ENCODE assay signal across 9 cellular contexts in the genomic region with DNA sequence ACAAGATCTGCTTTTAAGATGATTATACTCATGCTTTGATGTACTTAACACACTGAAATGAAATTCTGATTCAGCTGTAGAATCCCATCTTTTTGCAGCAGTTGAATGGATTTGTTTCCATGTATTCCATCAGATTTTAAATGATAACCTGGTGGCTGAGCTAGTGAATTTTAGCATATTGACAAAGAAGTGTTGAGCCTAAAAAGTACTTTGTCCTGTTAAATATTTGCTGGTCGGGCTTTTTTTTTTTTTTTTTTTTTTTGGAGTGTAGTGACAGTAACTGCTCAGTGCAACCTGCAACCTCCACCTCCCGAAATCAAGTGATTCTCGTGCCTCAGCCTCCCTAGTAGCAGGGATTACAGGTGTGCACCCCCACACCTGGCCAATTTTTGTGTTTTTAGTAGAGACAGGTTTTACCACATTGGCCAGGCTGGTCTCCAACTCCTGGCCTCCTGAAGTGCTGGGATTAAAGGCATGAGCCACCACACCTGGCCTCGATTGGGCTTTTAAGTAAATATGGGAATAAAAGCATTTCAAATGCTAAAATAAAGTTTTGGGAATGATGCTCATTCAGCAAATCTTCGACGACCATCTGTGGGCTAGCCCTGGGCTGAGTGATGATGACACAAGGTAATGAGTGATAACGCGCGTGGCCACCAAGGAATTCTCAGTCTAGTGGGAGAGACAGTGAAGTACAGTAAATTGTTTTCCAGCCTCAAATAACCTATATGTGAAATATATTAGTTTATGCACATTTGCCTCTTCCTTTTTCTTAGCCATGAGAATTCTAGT. TPM values are rescaled to one million over a fixed set of nuclear protein-coding genes. Genes with fewer than 3 reads are reported as not detected.
DNase-seq lines count a peak whose midpoint lies in the region; ATAC-seq, FAIRE-seq and TF ChIP-seq lines count a peak whose summit lies in the region.
"Had no signal": no experiment of that assay in that cellular context is flagged by ENCODE, and none has a peak within 500 bp of the region (broad histone marks: within the 10 kb centered on the region; RNA-seq: fewer than 3 reads in every experiment).

No MANE protein-coding gene starts in this region.

- H3K27ac ChIP-seq in left ventricle myocardium inferior (replicated peaks): no peak overlapping the region
- H3K27ac ChIP-seq in keratinocyte (ENCODE audit: control insufficient read depth, insufficient read depth, low read length): no peak overlapping the region

- H3K4me2 ChIP-seq in keratinocyte (ENCODE audit: control insufficient read depth, extremely low read depth, insufficient read depth, low read depth, low read length): peak overlapping the region; percentile 97

- H3K9me3 Mint-ChIP-seq in activated T-helper 17 cell treated with anti-CD3 and anti-CD28 coated beads, Interleukin-2, amount 50 U/mL, for 72 hours: no peaks in the 10 kb centered on the region

- H3K4me3 ChIP-seq in left ventricle myocardium inferior: peak overlapping the region; percentile 89
- no peak overlapping the region for H3K4me3 ChIP-seq in keratinocyte (ENCODE audit: control insufficient read depth in 2 of 3, extremely low read depth in 1 of 3, insufficient read depth in 2 of 3, low read depth in 1 of 3, low read length in 3 of 3)

- intact Hi-C loops in left ventricle myocardium inferior (cut with micrococcal nuclease): no loop called here
- intact Hi-C loops in Right ventricle myocardium inferior (cut with DNase I): no loop called here

- H3K36me3 ChIP-seq in left ventricle myocardium inferior (peaks cover 15% of the 10 kb centered on the region), keratinocyte (ENCODE audit: control insufficient read depth in 2 of 2, extremely low read depth in 1 of 2, insufficient read depth in 2 of 2, low read length in 2 of 2) (peaks cover 0 to 3% of the 10 kb centered on the region in 2 experiments)

- no peak for FAIRE-seq in keratinocyte (lab: Jason Lieb, UNC)

- H3K9me1 ChIP-seq in keratinocyte (ENCODE audit: control insufficient read depth, extremely low read depth, insufficient read depth, low read length): no peaks in the 10 kb centered on the region

- peaks cover 61% of the 10 kb centered on the region for H3K79me2 ChIP-seq in keratinocyte (ENCODE audit: control insufficient read depth, insufficient read depth, low read length)

- peak overlapping the region; percentile 90 for H3K4me3 Mint-ChIP-seq in activated T-helper 17 cell treated with anti-CD3 and anti-CD28 coated beads, Interleukin-2, amount 50 U/mL, for 72 hours

- no peak for ATAC-seq in Right ventricle myocardium inferior
- no peak for ATAC-seq in activated T-helper 17 cell treated with anti-CD3 and anti-CD28 coated beads, Interleukin-2, amount 50 U/mL, for 72 hours (replicated peaks)

- no peak overlapping the region for H2AFZ ChIP-seq in keratinocyte (ENCODE audit: control insufficient read depth, low read length)

- H3K9me3 ChIP-seq in left ventricle myocardium inferior (replicated peaks) (no peaks in the 10 kb centered on the region), keratinocyte (ENCODE audit: control insufficient read depth, low read depth, low read length) (no peaks in the 10 kb centered on the region)

- H3K9ac ChIP-seq in keratinocyte (ENCODE audit: control insufficient read depth, extremely low read depth, insufficient read depth, low read length): no peak overlapping the region

- TF ChIP-seq CTCF in left ventricle myocardium inferior (IDR thresholded peaks at IDR 0.05; ENCODE audit: borderline replicate concordance) (no peak), keratinocyte (optimal IDR thresholded peaks at IDR 0.05 in 1 of 3, IDR thresholded peaks at IDR 0.05 in 1 of 3, conservative IDR thresholded peaks at IDR 0.05 in 1 of 3; ENCODE audit: extremely low read depth in 1 of 3, insufficient read depth in 2 of 3, low read length in 3 of 3) (no peak)

- dilution Hi-C loops in keratinocyte (cut with MboI; ENCODE audit: extremely low pct_ligation_motif_present, low sequenced_read_pairs): no loop called here

- peak overlapping the region; percentile 0 for H3K27ac Mint-ChIP-seq in activated T-helper 17 cell treated with anti-CD3 and anti-CD28 coated beads, Interleukin-2, amount 50 U/mL, for 72 hours

- H3K27me3 ChIP-seq in left ventricle myocardium inferior (ENCODE audit: low read depth): no peaks in the 10 kb centered on the region
- no peaks in the 10 kb centered on the region for H3K27me3 ChIP-seq in keratinocyte (ENCODE audit: control insufficient read depth, extremely low read depth, insufficient read depth, low read length)

- peaks cover 31% of the 10 kb centered on the region for H3K4me1 Mint-ChIP-seq in activated T-helper 17 cell treated with anti-CD3 and anti-CD28 coated beads, Interleukin-2, amount 50 U/mL, for 72 hours

- H3K27me3 Mint-ChIP-seq in activated T-helper 17 cell treated with anti-CD3 and anti-CD28 coated beads, Interleukin-2, amount 50 U/mL, for 72 hours: no peaks in the 10 kb centered on the region

- H3K4me1 ChIP-seq in left ventricle myocardium inferior: peaks cover 49% of the 10 kb centered on the region
- H3K4me1 ChIP-seq in keratinocyte (ENCODE audit: control insufficient read depth, extremely low read depth, insufficient read depth, low read length): peaks cover 12% of the 10 kb centered on the region

- peaks cover 5% of the 10 kb centered on the region for H4K20me1 ChIP-seq in keratinocyte (ENCODE audit: control insufficient read depth, extremely low read depth, insufficient read depth, low read length)

- DNase-seq in left ventricle myocardium inferior (no peak), Right ventricle myocardium inferior (ENCODE audit: missing footprints) (no peak), keratinocyte (ENCODE audit: low read depth, low spot score) (no peak), NCI-H1092 (lab: John Stamatoyannopoulos, UW) (no peak), NK-92 (lab: John Stamatoyannopoulos, UW; ENCODE audit: unreplicated experiment) (no peak), HuH-7 (ENCODE audit: low spot score) (no peak), ureter (ENCODE audit: low spot score) (no peak)
- DNase-seq: activated CD4-positive, alpha-beta T cell treated with anti-CD3 and anti-CD28 coated beads for 48 hours had no signal

- peaks cover 63% of the 10 kb centered on the region for H3K36me3 Mint-ChIP-seq in activated T-helper 17 cell treated with anti-CD3 and anti-CD28 coated beads, Interleukin-2, amount 50 U/mL, for 72 hours (ENCODE audit: low read depth)

RNA-seq across cellular contexts. Expression of a gene that starts 2.2 kb away (rescaled TPM):
- 49.7 TPM for total RNA-seq in left ventricle myocardium inferior
- 48.1 TPM for total RNA-seq in Right ventricle myocardium inferior
- 10 to 100 TPM; 78.3 to 95.8 TPM for total RNA-seq in activated T-helper 17 cell treated with anti-CD3 and anti-CD28 coated beads, Interleukin-2, amount 50 U/mL, for 72 hours
- 43.3 to 74.6 TPM (median 62.1 TPM) in 3 replicates for polyA plus RNA-seq in keratinocyte
- 444 TPM for polyA plus RNA-seq in keratinocyte (2011; ENCODE audit: low read depth)
- polyA plus RNA-seq in keratinocyte (2011; cell fraction: cytosol; rRNA removed): 29.0 and 41.3 TPM in 2 replicates
- polyA plus RNA-seq in keratinocyte (2011; cell fraction: nucleus; rRNA removed): 70.1 and 79.7 TPM in 2 replicates
- 51.3 and 86.1 TPM in 2 replicates for polyA plus RNA-seq in keratinocyte (2012; ENCODE audit: low replicate concordance)
- polyA minus RNA-seq in keratinocyte: 54.6 to 110 TPM (median 99.2 TPM) in 3 replicates
- 30.5 TPM for polyA minus RNA-seq in keratinocyte (2011; cell fraction: cytosol; rRNA and poly(A)+ RNA removed)
- 64.4 and 108 TPM in 2 replicates for polyA minus RNA-seq in keratinocyte (2011; cell fraction: nucleus; rRNA and poly(A)+ RNA removed)
- total RNA-seq in ureter: 111 TPM

RNA-seq across cellular contexts. Expression of a gene that starts 2.7 kb away (rescaled TPM):
- total RNA-seq in left ventricle myocardium inferior (11.9 TPM), Right ventricle myocardium inferior (12.8 TPM), ureter (128 TPM)
- 10 to 100 TPM; 29.2 to 41.7 TPM for total RNA-seq in activated T-helper 17 cell treated with anti-CD3 and anti-CD28 coated beads, Interleukin-2, amount 50 U/mL, for 72 hours
- 114 to 207 TPM (median 145 TPM) in 3 replicates for polyA plus RNA-seq in keratinocyte
- polyA plus RNA-seq in keratinocyte (2011; ENCODE audit: low read depth): 97.5 TPM
- 66.2 and 115 TPM in 2 replicates for polyA plus RNA-seq in keratinocyte (2011; cell fraction: cytosol; rRNA removed)
- polyA plus RNA-seq in keratinocyte (2011; cell fraction: nucleus; rRNA removed): 199 and 201 TPM in 2 replicates
- 69.5 and 191 TPM in 2 replicates for polyA plus RNA-seq in keratinocyte (2012; ENCODE audit: low replicate concordance)
- polyA minus RNA-seq in keratinocyte: 58.5 to 238 TPM (median 212 TPM) in 3 replicates
- polyA minus RNA-seq in keratinocyte (2011; cell fraction: cytosol; rRNA and poly(A)+ RNA removed): 76.7 TPM
- 142 and 232 TPM in 2 replicates for polyA minus RNA-seq in keratinocyte (2011; cell fraction: nucleus; rRNA and poly(A)+ RNA removed)

RNA-seq across cellular contexts. Expression of a gene that starts 55.4 kb away (rescaled TPM):
- total RNA-seq in left ventricle myocardium inferior (0.33 TPM), Right ventricle myocardium inferior (0.38 TPM), ureter (38.0 TPM)
- total RNA-seq in activated T-helper 17 cell treated with anti-CD3 and anti-CD28 coated beads, Interleukin-2, amount 50 U/mL, for 72 hours: under 1 TPM; 0.19 TPM
- polyA plus RNA-seq in keratinocyte: 1.1 to 2.8 TPM (median 2.2 TPM) in 3 replicates
- 3.6 TPM for polyA plus RNA-seq in keratinocyte (2011; ENCODE audit: low read depth)
- polyA plus RNA-seq in keratinocyte (2011; cell fraction: cytosol; rRNA removed): 1.3 and 1.8 TPM in 2 replicates
- polyA plus RNA-seq in keratinocyte (2011; cell fraction: nucleus; rRNA removed): 2.6 and 2.9 TPM in 2 replicates
- 1.1 and 7.4 TPM in 2 replicates for polyA plus RNA-seq in keratinocyte (2012; ENCODE audit: low replicate concordance)
- polyA minus RNA-seq in keratinocyte: 1.7 to 6.3 TPM (median 3.3 TPM) in 3 replicates
- polyA minus RNA-seq in keratinocyte (2011; cell fraction: cytosol; rRNA and poly(A)+ RNA removed): 3.3 TPM
- polyA minus RNA-seq in keratinocyte (2011; cell fraction: nucleus; rRNA and poly(A)+ RNA removed): 2.6 and 3.4 TPM in 2 replicates

Comparison
In these comparisons a context has a peak if more than half of its experiments do, and no peak if none do; other contexts are left out.
1. RNA of a gene that starts 55.4 kb away (total RNA-seq): 38.0 TPM in ureter (single experiment); 0.38 TPM in Right ventricle myocardium inferior (single experiment), 0.33 TPM in left ventricle myocardium inferior (single experiment) and 0.19 TPM in activated T-helper 17 cell treated with anti-CD3 and anti-CD28 coated beads, Interleukin-2, amount 50 U/mL, for 72 hours; every median in the first group is over 10 times any median in the second.